Comparison of ENCODE assay signal across 16 cellular contexts in the genomic region with DNA sequence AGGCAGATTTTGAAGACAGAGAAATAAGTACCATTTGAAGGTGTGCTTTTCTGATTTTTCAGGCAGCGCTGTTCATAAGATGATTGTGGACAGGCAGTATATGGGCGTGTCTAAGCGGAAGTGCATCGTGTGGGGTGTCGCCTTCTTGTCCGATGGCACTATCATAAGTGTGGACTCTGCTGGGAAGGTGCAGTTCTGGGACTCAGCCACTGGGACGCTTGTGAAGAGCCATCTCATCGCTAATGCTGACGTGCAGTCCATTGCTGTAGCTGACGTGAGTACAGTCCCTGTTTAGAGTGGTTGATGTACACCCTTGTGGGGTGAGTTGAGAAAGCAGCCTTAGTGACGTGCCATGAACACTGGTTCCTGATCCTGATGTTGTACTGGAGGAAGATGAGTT. TPM values are rescaled to one million over a fixed set of nuclear protein-coding genes. Genes with fewer than 3 reads are reported as not detected.
DNase-seq lines count a peak whose midpoint lies in the region; ATAC-seq, FAIRE-seq and TF ChIP-seq lines count a peak whose summit lies in the region.
"Had no signal": no experiment of that assay in that cellular context is flagged by ENCODE, and none has a peak within 500 bp of the region (broad histone marks: within the 10 kb centered on the region; RNA-seq: fewer than 3 reads in every experiment).

No MANE protein-coding gene starts in this region.

- no peaks in the 10 kb centered on the region for H4K20me1 ChIP-seq in K562 (replicated peaks; ENCODE audit: control insufficient read depth, insufficient read depth, low read length)

- intact Hi-C loops in K562 (cut with micrococcal nuclease) = no loop called here

- FAIRE-seq in K562 (lab: Jason Lieb, UNC) = peak; percentile 29
- FAIRE-seq: GM12892 had no signal

- peaks cover 26% of the 10 kb centered on the region for H3K36me3 Mint-ChIP-seq in neural crest cell (ENCODE audit: low read depth)

- no peak overlapping the region for H2AFZ ChIP-seq in K562 (ENCODE audit: low read depth, low read length)

- TF ChIP-seq POLR2A in K562 (conservative IDR thresholded peaks at IDR 0.05) = no peak

- in situ Hi-C loops in K562 (cut with MboI) = no loop called here

- no peak for TF ChIP-seq RAD21 in K562 (CRISPR knock-in tag; conservative IDR thresholded peaks at IDR 0.05 in 1 of 2, IDR thresholded peaks at IDR 0.05 in 1 of 2)

- peaks cover 85% of the 10 kb centered on the region for H3K36me3 ChIP-seq in K562 (ENCODE audit: control insufficient read depth, insufficient read depth, low read length)

- no peaks in the 10 kb centered on the region for H3K9me3 Mint-ChIP-seq in neural crest cell

- BruUV-seq in K562 (replicated peaks; lab: Mats Ljungman, UMichigan) = no TSS peak

- H3K4me3 Mint-ChIP-seq in neural crest cell = no peak overlapping the region

- CTCF ChIA-PET in K562 (lab: Yijun Ruan, JAX; ENCODE audit: low intra/inter-chr PET ratio) = no interaction called here

- no peak overlapping the region for H3K9ac ChIP-seq in K562 (ENCODE audit: insufficient read depth in 1 of 2, low read depth in 2 of 2, low read length in 2 of 2)

- H3K27ac Mint-ChIP-seq in neural crest cell (ENCODE audit: unreplicated experiment) = no peak overlapping the region

- H3K27ac ChIP-seq in K562 (ENCODE audit: extremely low read depth, low read depth, low read length) = no peak overlapping the region
- H3K27ac ChIP-seq: body of pancreas, lower lobe of right lung, skin epidermis had no signal

- peaks cover 36% of the 10 kb centered on the region for H3K79me2 ChIP-seq in K562 (ENCODE audit: control insufficient read depth, insufficient read depth, low read length)

- H3K9me1 ChIP-seq in K562 (ENCODE audit: control insufficient read depth, insufficient read depth, low read length) = peaks cover 4% of the 10 kb centered on the region

- no peaks in the 10 kb centered on the region for H3K4me1 ChIP-seq in K562 (replicated peaks in 1 of 2; ENCODE audit: control insufficient read depth in 2 of 2, insufficient read depth in 2 of 2, low read length in 2 of 2)
- H3K4me1 ChIP-seq: lower lobe of right lung had no signal

- no peaks in the 10 kb centered on the region for H3K4me1 Mint-ChIP-seq in neural crest cell

- no peak for TF ChIP-seq EP300 in K562 (IDR thresholded peaks at IDR 0.05; ENCODE audit: low read length)

- 88% methylated on average over 11 of the region's 11 CpGs for WGBS in K562 (ENCODE audit: insufficient coverage, low coverage, missing lambda C conversion rate)

- peak; percentile 40 for TF ChIP-seq CTCF in GM12873 (IDR thresholded peaks at IDR 0.05; ENCODE audit: insufficient read depth, low read depth, low read length, missing control alignments)
- TF ChIP-seq CTCF in K562 (IDR thresholded peaks at IDR 0.05 in 2 of 3, conservative IDR thresholded peaks at IDR 0.05 in 1 of 3; ENCODE audit: insufficient read depth in 2 of 3, low read depth in 1 of 3, low read length in 3 of 3) = peak; percentile 3 to 42 (median 6); a peak in 2 of 6 replicates
- peak; percentile 23 for TF ChIP-seq CTCF in neural crest cell (conservative IDR thresholded peaks at IDR 0.05)

- no peak overlapping the region for H3K4me2 ChIP-seq in K562 (ENCODE audit: insufficient read depth, low read length)

- DNase-seq in NAMALWA (ENCODE audit: low spot score) (peak; percentile 43), K562 (ENCODE audit: extremely low read depth in 1 of 4, low spot score in 3 of 4) (peak; percentile 17 to 41 (median 30)), neural crest cell (ENCODE audit: low read depth, low spot score) (no peak), midbrain (lab: John Stamatoyannopoulos, UW) (no peak), NCI-H774 (lab: John Stamatoyannopoulos, UW) (no peak)
- DNase-seq: activated CD4-positive, alpha-beta T cell treated with anti-CD3 and anti-CD28 coated beads for 48 hours; body of pancreas; COR-L47; HCEC 1CT; lower lobe of right lung; NCI-H146; SW 1271 had no signal

- ATAC-seq in K562 (peak; percentile 80), GM18867 (IDR thresholded peaks at IDR 0.05; ENCODE audit: unreplicated experiment) (no peak)
- ATAC-seq: body of pancreas, lower lobe of right lung had no signal

- H3K27me3 ChIP-seq in K562 (ENCODE audit: control insufficient read depth in 2 of 2, insufficient read depth in 2 of 2, low read length in 2 of 2) = no peaks in the 10 kb centered on the region
- H3K27me3 ChIP-seq: body of pancreas had no signal

- H3K9me3 ChIP-seq in K562 (replicated peaks; ENCODE audit: control insufficient read depth, insufficient read depth, low read depth, low read length) = no peaks in the 10 kb centered on the region
- H3K9me3 ChIP-seq: body of pancreas, lower lobe of right lung had no signal

- no peak overlapping the region for H3K4me3 ChIP-seq in K562
- H3K4me3 ChIP-seq: body of pancreas, lower lobe of right lung, skin epidermis had no signal

- POLR2A ChIA-PET in K562 (lab: Yijun Ruan, JAX) = interaction anchor here (0.9 kb wide), 1 partner anchor 10 kb away, joined by 5 read pairs; no protein-coding TSS in a partner anchor

- no peaks in the 10 kb centered on the region for H3K27me3 Mint-ChIP-seq in neural crest cell (ENCODE audit: low read depth)

RNA-seq across cellular contexts. Expression of a gene that starts 10.7 kb away (rescaled TPM):
- 147 and 152 TPM in 2 replicates for total RNA-seq in K562 (2011; cell fraction: chromatin; rRNA removed; ENCODE audit: low replicate concordance)
- total RNA-seq in K562 (2011; cell fraction: nucleolus; rRNA removed) = 65.1 and 69.4 TPM in 2 replicates
- 79.9 and 80.1 TPM in 2 replicates for total RNA-seq in K562 (2011; cell fraction: nucleoplasm; rRNA removed)
- total RNA-seq in K562 (2014; rRNA removed) = 46.1 and 51.8 TPM in 2 replicates
- total RNA-seq in K562 (2014; rRNA removed; fragmentation: Illumina TruSeq; extraction: Trizol) = 49.8 and 53.7 TPM in 2 replicates
- 50.7 and 55.3 TPM in 2 replicates for total RNA-seq in K562 (2015; rRNA removed; fragmentation: Illumina TruSeq; extraction: Trizol)
- 140 and 145 TPM in 2 replicates for total RNA-seq in K562 (2021)
- polyA plus RNA-seq in K562 (2011; rRNA removed) = 134 and 203 TPM in 2 replicates
- polyA plus RNA-seq in K562 (2011; cell fraction: cytosol; rRNA removed) = 143 and 174 TPM in 2 replicates
- 104 TPM in 2 replicates for polyA plus RNA-seq in K562 (2011; cell fraction: nucleus; rRNA removed)
- 83.1 and 121 TPM in 2 replicates for polyA plus RNA-seq in K562 (2012)
- 157 and 191 TPM in 2 replicates for polyA plus RNA-seq in K562 (2014; fragmentation: Illumina TruSeq; extraction: Trizol)
- 100 to 1,000 TPM; 152 to 195 TPM for polyA plus RNA-seq in K562 (2014; fragmentation: Nextera tagmentation; extraction: Ambion mirVana)
- 116 and 138 TPM in 2 replicates for polyA plus RNA-seq in K562 (2014; rRNA removed)
- polyA minus RNA-seq in K562 (2011; rRNA and poly(A)+ RNA removed) = 216 and 350 TPM in 2 replicates
- polyA minus RNA-seq in K562 (2011; cell fraction: cytosol; rRNA and poly(A)+ RNA removed) = 68.4 and 96.7 TPM in 2 replicates
- 32.4 and 52.9 TPM in 2 replicates for polyA minus RNA-seq in K562 (2011; cell fraction: nucleus; rRNA and poly(A)+ RNA removed)
- total RNA-seq in neural crest cell = 78.5 and 80.1 TPM in 2 replicates

RNA-seq across cellular contexts. Expression of a gene that starts 10.7 kb away (rescaled TPM):
- 68.1 and 102 TPM in 2 replicates for total RNA-seq in K562 (2011; cell fraction: chromatin; rRNA removed; ENCODE audit: low replicate concordance)
- 51.5 and 64.2 TPM in 2 replicates for total RNA-seq in K562 (2011; cell fraction: nucleolus; rRNA removed)
- total RNA-seq in K562 (2011; cell fraction: nucleoplasm; rRNA removed) = 54.0 and 55.2 TPM in 2 replicates
- total RNA-seq in K562 (2014; rRNA removed) (45.9 and 54.0 TPM in 2 replicates), K562 (2014; rRNA removed; fragmentation: Illumina TruSeq; extraction: Trizol) (99.5 and 108 TPM in 2 replicates), K562 (2015; rRNA removed; fragmentation: Illumina TruSeq; extraction: Trizol) (108 and 114 TPM in 2 replicates), K562 (2021) (115 and 118 TPM in 2 replicates), neural crest cell (139 and 156 TPM in 2 replicates)
- polyA plus RNA-seq in K562 (2011; rRNA removed) (113 and 137 TPM in 2 replicates), K562 (2014; fragmentation: Illumina TruSeq; extraction: Trizol) (163 and 199 TPM in 2 replicates), K562 (2014; fragmentation: Nextera tagmentation; extraction: Ambion mirVana) (10 to 100 TPM; 20.2 to 21.5 TPM), K562 (2014; rRNA removed) (119 and 135 TPM in 2 replicates)
- polyA plus RNA-seq in K562 (2011; cell fraction: cytosol; rRNA removed) = 152 and 175 TPM in 2 replicates
- polyA plus RNA-seq in K562 (2011; cell fraction: nucleus; rRNA removed) = 68.8 and 84.4 TPM in 2 replicates
- 104 and 123 TPM in 2 replicates for polyA plus RNA-seq in K562 (2012)
- 72.2 and 93.8 TPM in 2 replicates for polyA minus RNA-seq in K562 (2011; rRNA and poly(A)+ RNA removed)
- polyA minus RNA-seq in K562 (2011; cell fraction: cytosol; rRNA and poly(A)+ RNA removed) = 58.9 and 64.5 TPM in 2 replicates
- 16.3 and 30.5 TPM in 2 replicates for polyA minus RNA-seq in K562 (2011; cell fraction: nucleus; rRNA and poly(A)+ RNA removed)

RNA-seq across cellular contexts. Expression of a gene that starts 37.7 kb away (rescaled TPM):
- 0.88 and 1.3 TPM in 2 replicates for total RNA-seq in K562 (2011; cell fraction: chromatin; rRNA removed; ENCODE audit: low replicate concordance)
- total RNA-seq in K562 (2011; cell fraction: nucleolus; rRNA removed) = 0.92 and 1.2 TPM in 2 replicates
- total RNA-seq in K562 (2011; cell fraction: nucleoplasm; rRNA removed) = 0.53 and 1.2 TPM in 2 replicates
- total RNA-seq in K562 (2014; rRNA removed) (0.04 and 0.09 TPM in 2 replicates), K562 (2014; rRNA removed; fragmentation: Illumina TruSeq; extraction: Trizol) (0.07 and 0.10 TPM in 2 replicates), K562 (2015; rRNA removed; fragmentation: Illumina TruSeq; extraction: Trizol) (0.14 and 0.23 TPM in 2 replicates), K562 (2021) (0.33 and 0.38 TPM in 2 replicates), neural crest cell (2.9 and 4.2 TPM in 2 replicates)
- polyA plus RNA-seq in K562 (2011; rRNA removed) (0.22 and 0.29 TPM in 2 replicates), K562 (2014; fragmentation: Illumina TruSeq; extraction: Trizol) (0.18 and 0.19 TPM in 2 replicates), K562 (2014; fragmentation: Nextera tagmentation; extraction: Ambion mirVana) (under 1 TPM in 1 of 2 experiments, not detected in 1; 0.04 TPM), K562 (2014; rRNA removed) (0.12 and 0.13 TPM in 2 replicates)
- polyA plus RNA-seq in K562 (2011; cell fraction: cytosol; rRNA removed) = 0.19 and 0.49 TPM in 2 replicates
- 0.42 and 0.95 TPM in 2 replicates for polyA plus RNA-seq in K562 (2011; cell fraction: nucleus; rRNA removed)
- 0.21 and 0.29 TPM in 2 replicates for polyA plus RNA-seq in K562 (2012)
- polyA minus RNA-seq in K562 (2011; rRNA and poly(A)+ RNA removed) = 0.18 and 0.53 TPM in 2 replicates
- not detected in 2 replicates for polyA minus RNA-seq in K562 (2011; cell fraction: cytosol; rRNA and poly(A)+ RNA removed)
- polyA minus RNA-seq in K562 (2011; cell fraction: nucleus; rRNA and poly(A)+ RNA removed) = 0.67 and 0.78 TPM in 2 replicates

RNA-seq across cellular contexts. Expression of a gene that starts 43.8 kb away (rescaled TPM):
- total RNA-seq in K562 (2011; cell fraction: chromatin; rRNA removed; ENCODE audit: low replicate concordance) = 14.8 and 24.0 TPM in 2 replicates
- 8.5 and 12.0 TPM in 2 replicates for total RNA-seq in K562 (2011; cell fraction: nucleolus; rRNA removed)
- total RNA-seq in K562 (2011; cell fraction: nucleoplasm; rRNA removed) = 7.2 and 14.4 TPM in 2 replicates
- total RNA-seq in K562 (2014; rRNA removed) (6.9 and 15.5 TPM in 2 replicates), K562 (2014; rRNA removed; fragmentation: Illumina TruSeq; extraction: Trizol) (5.7 and 7.2 TPM in 2 replicates), K562 (2015; rRNA removed; fragmentation: Illumina TruSeq; extraction: Trizol) (6.3 TPM in 2 replicates), K562 (2021) (13.7 and 14.1 TPM in 2 replicates), neural crest cell (28.9 and 31.5 TPM in 2 replicates)
- polyA plus RNA-seq in K562 (2011; rRNA removed) (7.6 and 9.5 TPM in 2 replicates), K562 (2014; fragmentation: Illumina TruSeq; extraction: Trizol) (3.4 and 3.9 TPM in 2 replicates), K562 (2014; fragmentation: Nextera tagmentation; extraction: Ambion mirVana) (1 to 10 TPM; 1.2 to 1.9 TPM), K562 (2014; rRNA removed) (4.1 and 4.4 TPM in 2 replicates)
- 4.5 and 4.8 TPM in 2 replicates for polyA plus RNA-seq in K562 (2011; cell fraction: cytosol; rRNA removed)
- 15.6 and 17.4 TPM in 2 replicates for polyA plus RNA-seq in K562 (2011; cell fraction: nucleus; rRNA removed)
- 2.5 and 4.1 TPM in 2 replicates for polyA plus RNA-seq in K562 (2012)
- polyA minus RNA-seq in K562 (2011; rRNA and poly(A)+ RNA removed) = 10.0 and 12.0 TPM in 2 replicates
- polyA minus RNA-seq in K562 (2011; cell fraction: cytosol; rRNA and poly(A)+ RNA removed) = 7.0 and 10.4 TPM in 2 replicates
- 4.4 and 10.4 TPM in 2 replicates for polyA minus RNA-seq in K562 (2011; cell fraction: nucleus; rRNA and poly(A)+ RNA removed)

Comparison
In these comparisons a context has a peak if more than half of its experiments do, and no peak if none do; other contexts are left out.
1. DNase-seq: peak in NAMALWA (single experiment) and K562 (4 of 4); none in neural crest cell (single experiment), midbrain (single experiment) and NCI-H774 (single experiment).
2. Peak in every context shown above with its lines, with median percentiles within 50 percentile points of each other: CTCF ChIP-seq.